Comparison of ENCODE assay signal across 8 cellular contexts in the genomic region with DNA sequence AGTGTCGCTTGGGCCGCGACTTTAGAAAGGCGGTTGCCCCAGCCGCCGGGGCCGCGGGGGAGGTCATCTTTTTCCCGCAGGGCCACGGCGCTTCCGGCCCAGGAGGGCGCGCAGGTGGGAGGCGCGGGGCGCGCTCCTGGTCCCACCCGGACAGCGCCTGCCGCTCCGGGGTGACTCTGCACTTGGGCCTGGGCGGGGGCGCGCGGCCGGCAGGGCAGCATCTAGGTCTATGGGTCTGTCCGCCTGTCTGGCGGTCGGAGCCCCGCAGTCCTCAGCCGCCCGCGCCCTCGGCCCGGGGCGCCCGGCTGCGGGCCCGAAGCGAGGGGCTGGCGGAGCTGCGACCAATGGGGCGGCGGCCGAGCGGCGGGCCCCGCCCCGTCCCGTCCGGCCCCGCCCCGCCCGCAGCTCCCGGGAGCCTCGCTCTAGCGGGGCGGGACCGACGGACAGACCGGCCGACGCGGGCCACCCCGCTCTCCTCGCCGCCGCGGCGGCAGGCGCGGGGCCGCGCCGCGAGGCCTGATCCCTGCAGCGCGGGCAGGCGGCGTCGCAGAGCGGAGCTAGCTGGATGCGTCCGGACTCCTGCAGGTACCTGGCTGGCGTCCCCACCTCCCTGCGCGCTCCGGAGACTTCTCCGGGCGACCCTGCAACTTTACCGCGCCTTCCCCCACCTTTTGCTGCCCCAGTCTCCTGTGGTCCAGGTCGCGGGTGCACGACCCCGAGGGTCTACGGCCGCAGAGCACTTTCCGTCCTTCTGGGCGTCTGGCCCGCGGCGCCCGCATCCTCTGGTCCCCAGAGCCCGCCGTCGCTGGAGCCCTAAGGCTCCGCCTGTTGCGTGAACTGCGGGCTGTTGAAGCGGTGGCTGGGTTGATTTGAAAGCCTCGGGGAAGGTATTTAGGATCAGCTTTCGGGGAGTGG. TPM values are rescaled to one million over a fixed set of nuclear protein-coding genes. Genes with fewer than 3 reads are reported as not detected.
DNase-seq lines count a peak whose midpoint lies in the region; ATAC-seq and TF ChIP-seq lines count a peak whose summit lies in the region.

Gene KCNS3 (plus strand): TSS at position 446 of the 915 bp plus-strand sequence. CDS start 52,342 bp downstream, outside the sequence.

- no peak for TF ChIP-seq POLR2A in vagina (IDR thresholded peaks at IDR 0.05)

- H3K36me3 ChIP-seq in ES-I3 (ENCODE audit: insufficient read depth, low read length) (no peaks in the 10 kb centered on the region), mucosa of rectum (ENCODE audit: control insufficient read depth in 2 of 2, insufficient read depth in 2 of 2, low read length in 2 of 2) (no peaks in the 10 kb centered on the region), vagina (no peaks in the 10 kb centered on the region)

- H3K27me3 ChIP-seq in mucosa of rectum (ENCODE audit: control insufficient read depth in 2 of 2, insufficient read depth in 2 of 2, low read length in 2 of 2) = peaks cover 18 to 22% of the 10 kb centered on the region in 2 donors
- H3K27me3 ChIP-seq in vagina = no peaks in the 10 kb centered on the region

- TF ChIP-seq CTCF in vagina (IDR thresholded peaks at IDR 0.05) = no peak

- intact Hi-C loops in vagina (cut with DNase I) = no loop called here

- DNase-seq in SKM-1 treated with dmso at 0.1 percent for 144 hours (lab: John Stamatoyannopoulos, UW; ENCODE audit: unreplicated experiment) = peak; percentile 33
- peak; percentile 69 for DNase-seq in epidermal melanocyte (ENCODE audit: insufficient read length, low spot score)
- no peak for DNase-seq in vagina (ENCODE audit: extremely low spot score in 2 of 2)
- DNase-seq in NCI-H2107 (lab: John Stamatoyannopoulos, UW) = no peak

- ATAC-seq in GM21360 (IDR thresholded peaks at IDR 0.05; ENCODE audit: unreplicated experiment) = peak; percentile 85
- ATAC-seq in HG03521 (IDR thresholded peaks at IDR 0.05; ENCODE audit: unreplicated experiment) = peak; percentile 72

- H3K9me3 ChIP-seq in ES-I3 (ENCODE audit: control insufficient read depth, insufficient read depth, low read length) (no peaks in the 10 kb centered on the region), mucosa of rectum (ENCODE audit: control insufficient read depth in 2 of 2, low read length in 2 of 2) (no peaks in the 10 kb centered on the region), vagina (no peaks in the 10 kb centered on the region)

- H3K4me1 ChIP-seq in ES-I3 (ENCODE audit: insufficient read depth, low read length) (0 out of 2 replicates have a peak, but pooled peaks cover 2% of the 10 kb centered on the region), mucosa of rectum (ENCODE audit: control insufficient read depth in 2 of 2, insufficient read depth in 2 of 2, low read length in 2 of 2) (peaks cover 7 to 13% of the 10 kb centered on the region in 2 donors), vagina (peaks cover 18% of the 10 kb centered on the region)

- peak within 1 kb of the TSS; percentile 69 to 78 for H3K4me3 ChIP-seq in mucosa of rectum (ENCODE audit: low read length in 2 of 2)
- H3K4me3 ChIP-seq in vagina = peak within 1 kb of the TSS; percentile 72 to 90

- H3K27ac ChIP-seq in mucosa of rectum (ENCODE audit: low read depth in 2 of 2, low read length in 2 of 2) (peak within 1 kb of the TSS; percentile 10 to 74), vagina (peak within 1 kb of the TSS; percentile 71)

- H3K9ac ChIP-seq in ES-I3 (ENCODE audit: low read depth, low read length) (peak within 1 kb of the TSS; percentile 94), mucosa of rectum (ENCODE audit: low read depth in 1 of 2, low read length in 2 of 2) (peak within 1 kb of the TSS; percentile 32 to 65)

RNA-seq across cellular contexts. Expression of gene KCNS3, which starts in this region (rescaled TPM):
- total RNA-seq in vagina = 20.1 TPM

Comparison
In these comparisons a context has a peak if more than half of its experiments do, and no peak if none do; other contexts are left out.
1. DNase-seq: peak in SKM-1 treated with dmso at 0.1 percent for 144 hours (single experiment) and epidermal melanocyte (single experiment); none in vagina (0 of 2) and NCI-H2107 (single experiment).